ENCODE assay signal across 32 cellular contexts in genomic region chr15:97890307-97890706, GRCh38.
"Had no signal": no experiment of that assay in that cellular context is flagged by ENCODE, and none has a peak within 500 bp of the region (broad histone marks: within the 10 kb centered on the region; RNA-seq: fewer than 3 reads in every experiment).

No MANE protein-coding gene starts in this region.

- ATAC-seq: activated CD4-positive, alpha-beta T cell treated with anti-CD3 and anti-CD28 coated beads for 36 hours; activated CD8-positive, alpha-beta memory T cell treated with anti-CD3 and anti-CD28 coated beads, Interleukin-2, amount 10 ng/mL, durations not matched to agents 7 days and 5 days; activated CD8-positive, alpha-beta T cell treated with anti-CD3 and anti-CD28 coated beads, Interleukin-2, amount 10 ng/mL, durations not matched to agents 7 days and 5 days; activated naive CD4-positive, alpha-beta T cell treated with anti-CD3 and anti-CD28 coated beads, Interleukin-2, amount 50 U/mL, for 72 hours; effector memory CD8-positive, alpha-beta T cell; gastroesophageal sphincter; T-helper 17 cell had no signal

- DNase-seq: activated CD4-positive, alpha-beta memory T cell treated with anti-CD3 and anti-CD28 coated beads for 36 hours; activated CD4-positive, alpha-beta T cell treated with anti-CD3 and anti-CD28 coated beads for 36 hours; activated CD4-positive, alpha-beta T cell treated with anti-CD3 and anti-CD28 coated beads, Interleukin-2, amount 10 ng/mL, durations not matched to agents 24 days and 14 days; activated CD4-positive, CD25-positive, alpha-beta regulatory T cell; activated CD4-positive, CD25-positive, alpha-beta regulatory T cell treated with anti-CD3 and anti-CD28 coated beads, Interleukin-2, amount 50 U/mL, for 72 hours; activated CD8-positive, alpha-beta memory T cell treated with anti-CD3 and anti-CD28 coated beads, Interleukin-2, amount 10 ng/mL, durations not matched to agents 7 days and 5 days; activated CD8-positive, alpha-beta memory T cell treated with anti-CD3 and anti-CD28 coated beads, Interleukin-2, amount 50 U/mL, for 4 hours; activated CD8-positive, alpha-beta T cell treated with anti-CD3 and anti-CD28 coated beads, Interleukin-2, amount 10 ng/mL, durations not matched to agents 7 days and 5 days; activated effector memory CD4-positive, alpha-beta T cell treated with anti-CD3 and anti-CD28 coated beads, Interleukin-2, amount 50 U/mL, for 16 hours; activated naive CD4-positive, alpha-beta T cell treated with anti-CD3 and anti-CD28 coated beads, Interleukin-2, amount 10 ng/mL, durations not matched to agents 7 days and 5 days; activated naive CD8-positive, alpha-beta T cell treated with anti-CD3 and anti-CD28 coated beads, Interleukin-2, amount 10 ng/mL, durations not matched to agents 7 days and 5 days; activated T-cell treated with anti-CD3 and anti-CD28 coated beads, Interleukin-2, amount 50 U/mL, for 1 hour; activated T-cell treated with anti-CD3 and anti-CD28 coated beads, Interleukin-2, amount 50 U/mL, for 48 hours; caudate nucleus; cortex of kidney; dermis blood vessel endothelial cell; effector CD4-positive, alpha-beta T cell; effector memory CD8-positive, alpha-beta T cell; erythroblast; esophagus squamous epithelium; foreskin melanocyte; T-helper 1 cell; T-helper 17 cell; T1000 had no signal

- H3K27ac Mint-ChIP-seq: activated CD4-positive, alpha-beta memory T cell treated with anti-CD3 and anti-CD28 coated beads for 36 hours; activated CD4-positive, alpha-beta T cell treated with anti-CD3 and anti-CD28 coated beads for 36 hours; activated CD4-positive, alpha-beta T cell treated with anti-CD3 and anti-CD28 coated beads, Interleukin-2, amount 10 ng/mL, durations not matched to agents 24 days and 14 days; activated CD8-positive, alpha-beta memory T cell treated with anti-CD3 and anti-CD28 coated beads, Interleukin-2, amount 10 ng/mL, durations not matched to agents 7 days and 5 days; activated CD8-positive, alpha-beta T cell treated with anti-CD3 and anti-CD28 coated beads, Interleukin-2, amount 10 ng/mL, durations not matched to agents 7 days and 5 days; activated naive CD4-positive, alpha-beta T cell treated with anti-CD3 and anti-CD28 coated beads, Interleukin-2, amount 10 ng/mL, durations not matched to agents 7 days and 5 days; activated naive CD4-positive, alpha-beta T cell treated with anti-CD3 and anti-CD28 coated beads, Interleukin-2, amount 50 U/mL, for 72 hours; activated naive CD8-positive, alpha-beta T cell treated with anti-CD3 and anti-CD28 coated beads, Interleukin-2, amount 10 ng/mL, durations not matched to agents 7 days and 5 days; activated T-helper 1 cell treated with anti-CD3 and anti-CD28 coated beads, Interleukin-12 subunit alpha, Interleukin-12 subunit beta, Interleukin-2, Interleukin-4 antibody, amounts not matched to agents 30 ng/mL and 10 ng/mL and 1 ng/mL, durations not matched to agents 14 hours and 24 hours and 36 hours; activated T-helper 2 cell treated with anti-CD3 and anti-CD28 coated beads, Interferon-gamma antibody, Interleukin-2, Interleukin-4, amounts not matched to agents 10 μg/mL and 5 μg/mL and 100 μg/mL, durations not matched to agents 14 hours and 24 hours and 36 hours; T-helper 17 cell; T-helper 2 cell treated with Interferon-gamma antibody and Interleukin-4, amounts not matched to agents 5 μg/mL and 100 μg/mL, for 36 hours had no signal

- H3K9me3 ChIP-seq: ascending aorta, breast epithelium, esophagus squamous epithelium, gastroesophageal sphincter had no signal

- H3K36me3 Mint-ChIP-seq: activated CD4-positive, alpha-beta memory T cell treated with anti-CD3 and anti-CD28 coated beads for 36 hours; activated CD8-positive, alpha-beta memory T cell treated with anti-CD3 and anti-CD28 coated beads, Interleukin-2, amount 10 ng/mL, durations not matched to agents 7 days and 5 days; activated naive CD4-positive, alpha-beta T cell treated with anti-CD3 and anti-CD28 coated beads, Interleukin-2, amount 10 ng/mL, durations not matched to agents 7 days and 5 days; activated naive CD4-positive, alpha-beta T cell treated with anti-CD3 and anti-CD28 coated beads, Interleukin-2, amount 50 U/mL, for 72 hours; activated naive CD8-positive, alpha-beta T cell treated with anti-CD3 and anti-CD28 coated beads, Interleukin-2, amount 10 ng/mL, durations not matched to agents 7 days and 5 days; brain had no signal

- H3K9me3 Mint-ChIP-seq: activated CD4-positive, alpha-beta memory T cell treated with anti-CD3 and anti-CD28 coated beads for 36 hours; activated CD4-positive, alpha-beta T cell treated with anti-CD3 and anti-CD28 coated beads, Interleukin-2, amount 10 ng/mL, durations not matched to agents 24 days and 14 days; activated naive CD4-positive, alpha-beta T cell treated with anti-CD3 and anti-CD28 coated beads, Interleukin-2, amount 10 ng/mL, durations not matched to agents 7 days and 5 days; activated naive CD4-positive, alpha-beta T cell treated with anti-CD3 and anti-CD28 coated beads, Interleukin-2, amount 50 U/mL, for 72 hours; activated naive CD8-positive, alpha-beta T cell treated with anti-CD3 and anti-CD28 coated beads, Interleukin-2, amount 10 ng/mL, durations not matched to agents 7 days and 5 days; activated T-helper 1 cell treated with anti-CD3 and anti-CD28 coated beads, Interleukin-12 subunit alpha, Interleukin-12 subunit beta, Interleukin-2, Interleukin-4 antibody, amounts not matched to agents 30 ng/mL and 10 ng/mL and 1 ng/mL, durations not matched to agents 14 hours and 24 hours and 36 hours; activated T-helper 2 cell treated with anti-CD3 and anti-CD28 coated beads, Interferon-gamma antibody, Interleukin-2, Interleukin-4, amounts not matched to agents 10 μg/mL and 5 μg/mL and 100 μg/mL, durations not matched to agents 14 hours and 24 hours and 36 hours; brain; T-helper 2 cell treated with Interferon-gamma antibody and Interleukin-4, amounts not matched to agents 5 μg/mL and 100 μg/mL, for 36 hours had no signal

- H3K27ac ChIP-seq: ascending aorta, breast epithelium, esophagus squamous epithelium had no signal

- H3K27me3 Mint-ChIP-seq: activated CD4-positive, alpha-beta memory T cell treated with anti-CD3 and anti-CD28 coated beads for 36 hours; activated CD4-positive, alpha-beta T cell treated with anti-CD3 and anti-CD28 coated beads, Interleukin-2, amount 10 ng/mL, durations not matched to agents 24 days and 14 days; activated CD8-positive, alpha-beta memory T cell treated with anti-CD3 and anti-CD28 coated beads, Interleukin-2, amount 10 ng/mL, durations not matched to agents 7 days and 5 days; activated naive CD4-positive, alpha-beta T cell treated with anti-CD3 and anti-CD28 coated beads, Interleukin-2, amount 10 ng/mL, durations not matched to agents 7 days and 5 days; effector memory CD8-positive, alpha-beta T cell had no signal

- H3K27me3 ChIP-seq: ascending aorta, esophagus squamous epithelium, gastroesophageal sphincter had no signal

- H3K36me3 ChIP-seq: ascending aorta, breast epithelium, esophagus squamous epithelium, gastroesophageal sphincter had no signal

- H3K4me3 ChIP-seq: ascending aorta, breast epithelium, esophagus squamous epithelium, gastroesophageal sphincter had no signal

- H3K4me1 ChIP-seq: ascending aorta, breast epithelium had no signal

- H3K4me3 Mint-ChIP-seq: activated CD4-positive, alpha-beta memory T cell treated with anti-CD3 and anti-CD28 coated beads for 36 hours; activated CD4-positive, alpha-beta T cell treated with anti-CD3 and anti-CD28 coated beads for 36 hours; activated CD4-positive, alpha-beta T cell treated with anti-CD3 and anti-CD28 coated beads, Interleukin-2, amount 10 ng/mL, durations not matched to agents 24 days and 14 days; activated CD8-positive, alpha-beta memory T cell treated with anti-CD3 and anti-CD28 coated beads, Interleukin-2, amount 10 ng/mL, durations not matched to agents 7 days and 5 days; activated CD8-positive, alpha-beta T cell treated with anti-CD3 and anti-CD28 coated beads, Interleukin-2, amount 10 ng/mL, durations not matched to agents 7 days and 5 days; activated naive CD4-positive, alpha-beta T cell treated with anti-CD3 and anti-CD28 coated beads, Interleukin-2, amount 10 ng/mL, durations not matched to agents 7 days and 5 days; activated naive CD8-positive, alpha-beta T cell treated with anti-CD3 and anti-CD28 coated beads, Interleukin-2, amount 10 ng/mL, durations not matched to agents 7 days and 5 days; activated T-helper 1 cell treated with anti-CD3 and anti-CD28 coated beads, Interleukin-12 subunit alpha, Interleukin-12 subunit beta, Interleukin-2, Interleukin-4 antibody, amounts not matched to agents 30 ng/mL and 10 ng/mL and 1 ng/mL, durations not matched to agents 14 hours and 24 hours and 36 hours; brain; effector memory CD8-positive, alpha-beta T cell; T-helper 17 cell; T-helper 2 cell treated with Interferon-gamma antibody and Interleukin-4, amounts not matched to agents 5 μg/mL and 100 μg/mL, for 36 hours had no signal

- H3K4me1 Mint-ChIP-seq: activated CD4-positive, alpha-beta T cell treated with anti-CD3 and anti-CD28 coated beads for 36 hours; activated CD4-positive, alpha-beta T cell treated with anti-CD3 and anti-CD28 coated beads, Interleukin-2, amount 10 ng/mL, durations not matched to agents 24 days and 14 days; activated CD8-positive, alpha-beta memory T cell treated with anti-CD3 and anti-CD28 coated beads, Interleukin-2, amount 10 ng/mL, durations not matched to agents 7 days and 5 days; activated naive CD4-positive, alpha-beta T cell treated with anti-CD3 and anti-CD28 coated beads, Interleukin-2, amount 10 ng/mL, durations not matched to agents 7 days and 5 days; activated naive CD8-positive, alpha-beta T cell treated with anti-CD3 and anti-CD28 coated beads, Interleukin-2, amount 10 ng/mL, durations not matched to agents 7 days and 5 days; T-helper 17 cell had no signal
